Comparison of ENCODE assay signal across 15 cellular contexts in genomic region chr3:156290917-156291268, GRCh38.
DNase-seq lines count a peak whose midpoint lies in the region; ATAC-seq, FAIRE-seq and TF ChIP-seq lines count a peak whose summit lies in the region.
"Had no signal": no experiment of that assay in that cellular context is flagged by ENCODE, and none has a peak within 500 bp of the region (broad histone marks: within the 10 kb centered on the region; RNA-seq: fewer than 3 reads in every experiment).

No MANE protein-coding gene starts in this region.

- no peaks in the 10 kb centered on the region for H3K36me3 Mint-ChIP-seq in neural crest cell (ENCODE audit: low read depth)
- H3K36me3 Mint-ChIP-seq: CD4-positive, alpha-beta memory T cell; naive thymus-derived CD4-positive, alpha-beta T cell had no signal

- H2AFZ ChIP-seq in H1 (ENCODE audit: low read length) = peak overlapping the region; percentile 78; the same call in 1 of the 2 replicates

- WGBS in H1 (ENCODE audit: extremely low coverage in 1 of 2, insufficient coverage in 1 of 2, insufficient read length in 1 of 2, insufficient replicate concordance in 2 of 2, low coverage in 1 of 2, low lambda C conversion rate in 2 of 2, missing lambda C conversion rate in 1 of 2), 2 experiments = 6% methylated on average over 11 of the region's 11 CpGs; no CpG with 5 or more reads in 1 of the 2 experiments
- WGBS in aorta, 2 donors = 1 to 4% methylated on average over 11 of the region's 11 CpGs

- H3K23ac ChIP-seq in H1 (ENCODE audit: insufficient read length) = no peak overlapping the region

- no peak for TF ChIP-seq EP300 in H1 (IDR thresholded peaks at IDR 0.05; ENCODE audit: borderline replicate concordance in 1 of 2, low read depth in 2 of 2, low read length in 2 of 2)

- H3K27me3 ChIP-seq in H1 (replicated peaks in 1 of 4; ENCODE audit: control insufficient read depth in 3 of 4, extremely low read depth in 1 of 4, insufficient read depth in 3 of 4, low read length in 3 of 4) (peaks cover 16 to 39% (median 28%) of the 10 kb centered on the region in 4 experiments), aorta (ENCODE audit: control insufficient read depth in 1 of 2, insufficient read depth in 2 of 2, low read length in 1 of 2) (no peaks in the 10 kb centered on the region)

- ATAC-seq in left ventricle myocardium superior (peak; percentile 24), aorta (ENCODE audit: low FRiP score) (peak; percentile 13), GM18505 (IDR thresholded peaks at IDR 0.05; ENCODE audit: unreplicated experiment) (no peak), GM21529 (IDR thresholded peaks at IDR 0.05; ENCODE audit: unreplicated experiment) (no peak)

- no peak overlapping the region for H3K18ac ChIP-seq in H1 (ENCODE audit: extremely low read depth, low read length)

- TF ChIP-seq RAD21 in H1 (IDR thresholded peaks at IDR 0.05 in 1 of 2, conservative IDR thresholded peaks at IDR 0.05 in 1 of 2; ENCODE audit: low read depth in 2 of 2, low read length in 2 of 2) = no peak

- TF ChIP-seq CTCF in H1 (IDR thresholded peaks at IDR 0.05; ENCODE audit: control extremely low read depth in 1 of 3, insufficient read depth in 1 of 3, low read depth in 1 of 3, low read length in 3 of 3) = no peak
- TF ChIP-seq CTCF in neural crest cell (conservative IDR thresholded peaks at IDR 0.05) = no peak

- H3K79me2 ChIP-seq in H1 (ENCODE audit: control insufficient read depth in 1 of 2, insufficient read depth in 2 of 2, low read length in 2 of 2) = no peaks in the 10 kb centered on the region

- no peak overlapping the region for H4K5ac ChIP-seq in H1 (ENCODE audit: insufficient read length, low read depth, low read length)

- H2BK20ac ChIP-seq in H1 (ENCODE audit: low read length) = no peak overlapping the region

- H3K4me3 Mint-ChIP-seq in neural crest cell = peak overlapping the region; percentile 79

- H3K4ac ChIP-seq in H1 (replicated peaks; ENCODE audit: insufficient read length, low read depth, low read length) = no peak overlapping the region

- H2BK12ac ChIP-seq in H1 (ENCODE audit: low read depth, low read length) = no peak overlapping the region

- intact Hi-C loops in left ventricle myocardium superior (cut with micrococcal nuclease) = no loop called here
- intact Hi-C loops in cardiac septum (cut with DNase I) = no loop called here
- intact Hi-C loops in aorta (cut with DNase I) = loop anchor here in 1 of 2 donors (5.0 kb wide), 1 partner anchor 166 kb away; no protein-coding TSS in a partner anchor

- H3K23me2 ChIP-seq in H1 (ENCODE audit: low read depth, low read length) = peaks cover 5% of the 10 kb centered on the region; the same call in 1 of the 2 replicates

- no peak overlapping the region for H3K9ac ChIP-seq in H1 (replicated peaks in 1 of 4; ENCODE audit: extremely low read depth in 1 of 4, low read depth in 3 of 4, low read length in 3 of 4)

- peaks cover 9% of the 10 kb centered on the region for H3K4me1 Mint-ChIP-seq in neural crest cell

- H3K9me3 Mint-ChIP-seq in neural crest cell = no peaks in the 10 kb centered on the region
- H3K9me3 Mint-ChIP-seq: activated T-helper 2 cell treated with anti-CD3 and anti-CD28 coated beads, Interferon-gamma antibody, Interleukin-2, Interleukin-4, amounts not matched to agents 10 μg/mL and 5 μg/mL and 100 μg/mL, durations not matched to agents 14 hours and 24 hours and 36 hours; CD4-positive, alpha-beta memory T cell had no signal

- H2BK15ac ChIP-seq in H1 (ENCODE audit: low read length) = no peak overlapping the region

- H3K9me3 ChIP-seq in H1 (ENCODE audit: insufficient read depth in 2 of 2, low read depth in 1 of 2, low read length in 1 of 2) (no peaks in the 10 kb centered on the region), aorta (ENCODE audit: control insufficient read depth, low read length) (no peaks in the 10 kb centered on the region)
- H3K9me3 ChIP-seq: Peyer's patch had no signal

- H4K8ac ChIP-seq in H1 (ENCODE audit: extremely low read depth, insufficient read depth, low read length) = no peak overlapping the region

- H3K27ac Mint-ChIP-seq in neural crest cell (ENCODE audit: unreplicated experiment) = no peak overlapping the region
- H3K27ac Mint-ChIP-seq: activated T-helper 2 cell treated with anti-CD3 and anti-CD28 coated beads, Interferon-gamma antibody, Interleukin-2, Interleukin-4, amounts not matched to agents 10 μg/mL and 5 μg/mL and 100 μg/mL, durations not matched to agents 14 hours and 24 hours and 36 hours; CD4-positive, alpha-beta memory T cell; naive thymus-derived CD4-positive, alpha-beta T cell had no signal

- no peak overlapping the region for H3K14ac ChIP-seq in H1 (ENCODE audit: insufficient read length)

- H3K4me3 ChIP-seq in H1 (ENCODE audit: extremely low read depth in 1 of 4, insufficient read depth in 2 of 4, low read depth in 3 of 4, low read length in 4 of 4) (peak overlapping the region; percentile 33 to 58 (median 40)), aorta (ENCODE audit: low read length in 2 of 2) (peak overlapping the region; percentile 19 to 45)

- H3K36me3 ChIP-seq in H1 (ENCODE audit: control insufficient read depth in 2 of 4, insufficient read depth in 4 of 4, low read length in 3 of 4) (no peaks in the 10 kb centered on the region), aorta (ENCODE audit: control insufficient read depth in 1 of 2, insufficient read depth in 2 of 2, low read length in 1 of 2) (no peaks in the 10 kb centered on the region)
- H3K36me3 ChIP-seq: Peyer's patch had no signal

- H4K20me1 ChIP-seq in H1 (replicated peaks in 1 of 2; ENCODE audit: control insufficient read depth in 1 of 2, insufficient read depth in 2 of 2, low read length in 2 of 2) = no peaks in the 10 kb centered on the region

- no peak overlapping the region for H2BK5ac ChIP-seq in H1 (ENCODE audit: low read depth, low read length)

- FAIRE-seq in H1 (lab: Jason Lieb, UNC) = no peak
- FAIRE-seq: urothelium cell line had no signal

- CTCF ChIA-PET in H1 (lab: Charles Lee; ENCODE audit: partially characterized antibody) = interaction anchor here (0.6 to 2.0 kb wide), 11 partner anchors 15 to 612 kb away, joined by 3 to 7 read pairs (median 3); no protein-coding TSS in a partner anchor

- no peak overlapping the region for H3K56ac ChIP-seq in H1 (replicated peaks; ENCODE audit: insufficient read length, low read depth, low read length)

- DNase-seq in left ventricle myocardium superior = no peak
- DNase-seq in cardiac septum (ENCODE audit: low spot score) = no peak
- no peak for DNase-seq in H1 (ENCODE audit: low read depth in 1 of 2, low spot score in 2 of 2)
- DNase-seq in neural crest cell (ENCODE audit: low read depth, low spot score) = no peak
- DNase-seq in aorta = no peak
- DNase-seq in glomerular visceral epithelial cell (ENCODE audit: extremely low spot score) = no peak
- DNase-seq: activated CD4-positive, CD25-positive, alpha-beta regulatory T cell; NCI-H2029 treated with DMSO at 0.1 percent for 48 hours; Peyer's patch had no signal

- H4K91ac ChIP-seq in H1 (replicated peaks; ENCODE audit: insufficient read length, low read length) = no peak overlapping the region

- no peak overlapping the region for H2AK5ac ChIP-seq in H1 (ENCODE audit: low read depth, low read length)

- peak overlapping the region; percentile 83 to 97 for H3K4me2 ChIP-seq in H1 (ENCODE audit: insufficient read depth in 1 of 2, low read depth in 2 of 2, low read length in 2 of 2)

- H3K4me1 ChIP-seq in H1 (replicated peaks in 1 of 4; ENCODE audit: control insufficient read depth in 3 of 4, insufficient read depth in 4 of 4, low read length in 3 of 4) (peaks cover 0 to 13% (median 4%) of the 10 kb centered on the region in 4 experiments; a peak in 6 of 7 replicates), aorta (ENCODE audit: control insufficient read depth in 1 of 2, insufficient read depth in 2 of 2, low read length in 2 of 2) (no peaks in the 10 kb centered on the region)

- no peaks in the 10 kb centered on the region for H3K79me1 ChIP-seq in H1 (ENCODE audit: low read depth, low read length)

- POLR2A ChIA-PET in H1 (lab: Charles Lee; ENCODE audit: partially characterized antibody) = no interaction called here

- H2BK120ac ChIP-seq in H1 (replicated peaks; ENCODE audit: low read depth, low read length) = no peak overlapping the region

- H3K27ac ChIP-seq in H1 (ENCODE audit: low read depth, low read length) (no peak overlapping the region), aorta (ENCODE audit: low read depth in 1 of 2, low read length in 2 of 2) (no peak overlapping the region)
- H3K27ac ChIP-seq: Peyer's patch had no signal

- H3K27me3 Mint-ChIP-seq in neural crest cell (ENCODE audit: low read depth) = peaks cover 79% of the 10 kb centered on the region

- TF ChIP-seq POLR2A in H1 (IDR thresholded peaks at IDR 0.05; ENCODE audit: control extremely low read depth in 1 of 2, low read depth in 2 of 2, low read length in 2 of 2) (no peak), GM18505 (IDR thresholded peaks at IDR 0.05; ENCODE audit: borderline replicate concordance, extremely low read depth, insufficient read depth, insufficient read length) (no peak)

TF ChIP-seq in H1, 55 proteins besides CTCF, POLR2A, EP300 and RAD21:
- TF ChIP-seq EGR1 (IDR thresholded peaks at IDR 0.05; ENCODE audit: borderline replicate concordance, low read depth, low read length) = no peak
- TF ChIP-seq RNF2 (IDR thresholded peaks at IDR 0.05; ENCODE audit: borderline replicate concordance, low read depth, low read length, missing control alignments, poor library complexity, severe bottlenecking) = peak; percentile 10

Comparison
In these comparisons a context has a peak if more than half of its experiments do, and no peak if none do; other contexts are left out.
1. ATAC-seq: peak in left ventricle myocardium superior (single experiment) and aorta (single experiment); none in GM18505 (single experiment) and GM21529 (single experiment).